16 cellular contexts compared by ENCODE assay signal in the genomic region with DNA sequence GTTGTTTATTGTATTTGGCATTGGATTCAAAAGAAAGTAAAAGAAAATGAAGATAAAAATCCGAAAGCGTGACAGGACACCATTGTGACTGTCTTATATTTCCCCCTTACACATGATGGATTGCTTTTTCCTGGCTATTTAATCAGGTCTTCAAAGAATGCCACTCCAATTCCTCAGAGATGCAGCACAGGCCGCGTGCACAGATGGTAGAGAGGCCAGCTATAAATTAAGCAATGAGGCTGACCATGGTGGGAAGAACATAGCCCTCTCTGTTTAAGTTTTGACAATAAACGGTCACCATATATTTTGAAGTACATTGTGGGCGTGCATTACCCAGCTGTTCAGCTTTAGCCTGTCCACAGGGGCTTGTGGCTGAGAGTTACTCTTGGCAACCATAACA.
DNase-seq lines count a peak whose midpoint lies in the region; ATAC-seq and TF ChIP-seq lines count a peak whose summit lies in the region.
"Had no signal": no experiment of that assay in that cellular context is flagged by ENCODE, and none has a peak within 500 bp of the region (broad histone marks: within the 10 kb centered on the region; RNA-seq: fewer than 3 reads in every experiment).

No MANE protein-coding gene starts in this region.

- CTCF ChIA-PET in OCI-LY7 (lab: Charles Lee; ENCODE audit: unreplicated experiment) = no interaction called here

- H3K4me1 Mint-ChIP-seq in neural progenitor cell = peaks cover 21% of the 10 kb centered on the region
- H3K4me1 Mint-ChIP-seq in naive thymus-derived CD8-positive, alpha-beta T cell = no peaks in the 10 kb centered on the region
- H3K4me1 Mint-ChIP-seq: T-helper 17 cell had no signal

- H3K9me3 ChIP-seq in SJCRH30 (replicated peaks) = no peaks in the 10 kb centered on the region
- H3K9me3 ChIP-seq in neural progenitor cell (ENCODE audit: low read depth) = no peaks in the 10 kb centered on the region
- H3K9me3 ChIP-seq in OCI-LY7 (ENCODE audit: low read length) = no peaks in the 10 kb centered on the region
- H3K9me3 ChIP-seq: BLaER1 treated with 17β-estradiol and CSF1 and Interleukin-3, amounts not matched to agents 10 nM and 100 nM had no signal

- H3K79me2 ChIP-seq in neural progenitor cell (ENCODE audit: low read depth) (no peaks in the 10 kb centered on the region), OCI-LY7 (ENCODE audit: insufficient read depth, low read depth, low read length) (no peaks in the 10 kb centered on the region)

- H4K20me1 ChIP-seq in neural progenitor cell (ENCODE audit: low read depth) = no peaks in the 10 kb centered on the region
- no peaks in the 10 kb centered on the region for H4K20me1 ChIP-seq in OCI-LY7 (ENCODE audit: insufficient read depth, low read length)
- H4K20me1 ChIP-seq: BLaER1 treated with 17β-estradiol and CSF1 and Interleukin-3, amounts not matched to agents 10 nM and 100 nM had no signal

- H3K4me1 ChIP-seq in SJCRH30 (0 out of 2 replicates have a peak, but pooled peaks cover 4% of the 10 kb centered on the region), neural progenitor cell (no peaks in the 10 kb centered on the region), OCI-LY7 (ENCODE audit: insufficient read depth, low read length, poor library complexity, severe bottlenecking) (no peaks in the 10 kb centered on the region)

- no peaks in the 10 kb centered on the region for H3K9me2 ChIP-seq in OCI-LY7 (ENCODE audit: insufficient read depth, low read length)

- DNase-seq in NCI-H1092 (lab: John Stamatoyannopoulos, UW) (peak; percentile 65), NCI-H187 (lab: John Stamatoyannopoulos, UW) (peak; percentile 53 to 70), SJCRH30 (peak; percentile 30 to 58), neural progenitor cell (ENCODE audit: low spot score) (no peak), OCI-LY7 (ENCODE audit: low spot score) (no peak), MV-4-11 (lab: John Stamatoyannopoulos, UW) (no peak)
- no peak for DNase-seq in naive thymus-derived CD8-positive, alpha-beta T cell
- no peak for DNase-seq in stimulated activated naive CD8-positive, alpha-beta T cell treated with anti-CD3 and anti-CD28 coated beads, Interleukin-15, Interleukin-2, amounts not matched to agents 100 U/mL and 50 U/mL, for 24 hours
- DNase-seq: H7; MM.1S; NCI-H1436; NCI-H2107; NK-92 treated with Interleukin-12 subunit alpha and Interleukin-12 subunit beta, amount 100 ng/mL, for 24 hours; PC-3; T-helper 17 cell had no signal

- H3K4me2 ChIP-seq in neural progenitor cell (no peak overlapping the region), OCI-LY7 (ENCODE audit: low read length) (no peak overlapping the region)
- H3K4me2 ChIP-seq: BLaER1 treated with 17β-estradiol and CSF1 and Interleukin-3, amounts not matched to agents 10 nM and 100 nM had no signal

- H3K27me3 ChIP-seq in SJCRH30 (no peaks in the 10 kb centered on the region), neural progenitor cell (no peaks in the 10 kb centered on the region)
- H3K27me3 ChIP-seq: BLaER1 treated with 17β-estradiol and CSF1 and Interleukin-3, amounts not matched to agents 10 nM and 100 nM had no signal

- no peak overlapping the region for H2AFZ ChIP-seq in neural progenitor cell (replicated peaks)
- no peak overlapping the region for H2AFZ ChIP-seq in OCI-LY7 (ENCODE audit: low read length)

- peaks cover 2% of the 10 kb centered on the region for H3K36me3 Mint-ChIP-seq in neural progenitor cell
- peaks cover 0 to 6% (median 0%) of the 10 kb centered on the region in 3 donors for H3K36me3 Mint-ChIP-seq in naive thymus-derived CD8-positive, alpha-beta T cell

- POLR2A ChIA-PET in naive thymus-derived CD8-positive, alpha-beta T cell (lab: Charles Lee) = no interaction called here
- POLR2A ChIA-PET in OCI-LY7 (lab: Charles Lee) = no interaction called here

- H3K36me3 ChIP-seq in SJCRH30 (no peaks in the 10 kb centered on the region), neural progenitor cell (no peaks in the 10 kb centered on the region), OCI-LY7 (ENCODE audit: insufficient read depth, low read length) (no peaks in the 10 kb centered on the region)
- H3K36me3 ChIP-seq: BLaER1 treated with 17β-estradiol and CSF1 and Interleukin-3, amounts not matched to agents 10 nM and 100 nM had no signal

- no peaks in the 10 kb centered on the region for H3K27me3 Mint-ChIP-seq in neural progenitor cell (ENCODE audit: insufficient read depth, low read depth)
- H3K27me3 Mint-ChIP-seq in naive thymus-derived CD8-positive, alpha-beta T cell = no peaks in the 10 kb centered on the region
- H3K27me3 Mint-ChIP-seq: T-helper 17 cell had no signal

- no peaks in the 10 kb centered on the region for H3K9me3 Mint-ChIP-seq in neural progenitor cell
- peaks cover 0 to 13% (median 6%) of the 10 kb centered on the region in 9 donors for H3K9me3 Mint-ChIP-seq in naive thymus-derived CD8-positive, alpha-beta T cell

- no TSS peak for BruUV-seq in OCI-LY7 (replicated peaks; lab: Mats Ljungman, UMichigan)

- H3K9ac ChIP-seq in neural progenitor cell = no peak overlapping the region
- H3K9ac ChIP-seq: BLaER1 treated with 17β-estradiol and CSF1 and Interleukin-3, amounts not matched to agents 10 nM and 100 nM had no signal

- no peak for TF ChIP-seq CTCF in neural progenitor cell (IDR thresholded peaks at IDR 0.05)
- TF ChIP-seq CTCF in OCI-LY7 (conservative IDR thresholded peaks at IDR 0.05; ENCODE audit: low read length) = no peak

- H3K4me3 ChIP-seq in SJCRH30 (no peak overlapping the region), neural progenitor cell (no peak overlapping the region), OCI-LY7 (ENCODE audit: low read depth, low read length, poor library complexity, severe bottlenecking) (no peak overlapping the region)
- H3K4me3 ChIP-seq: BLaER1 treated with 17β-estradiol and CSF1 and Interleukin-3, amounts not matched to agents 10 nM and 100 nM had no signal

- intact Hi-C loops in OCI-LY7 (cut with micrococcal nuclease; ENCODE audit: unreplicated experiment) = no loop called here

- no peak for ATAC-seq in naive thymus-derived CD8-positive, alpha-beta T cell
- no peak for ATAC-seq in stimulated activated naive CD8-positive, alpha-beta T cell treated with anti-CD3 and anti-CD28 coated beads, Interleukin-15, Interleukin-2, amounts not matched to agents 100 U/mL and 50 U/mL, for 24 hours
- ATAC-seq: PC-3, T-helper 17 cell had no signal

- peak overlapping the region; percentile 43 for H3K27ac Mint-ChIP-seq in neural progenitor cell
- no peak overlapping the region for H3K27ac Mint-ChIP-seq in naive thymus-derived CD8-positive, alpha-beta T cell
- H3K27ac Mint-ChIP-seq: T-helper 17 cell had no signal

- H3K4me3 Mint-ChIP-seq in neural progenitor cell = no peak overlapping the region
- H3K4me3 Mint-ChIP-seq in naive thymus-derived CD8-positive, alpha-beta T cell = no peak overlapping the region
- H3K4me3 Mint-ChIP-seq: T-helper 17 cell had no signal

- H3K27ac ChIP-seq in SJCRH30 (no peak overlapping the region), neural progenitor cell (no peak overlapping the region), OCI-LY7 (ENCODE audit: low read depth, low read length, poor library complexity, severe bottlenecking) (no peak overlapping the region)
- H3K27ac ChIP-seq: BLaER1 treated with 17β-estradiol and CSF1 and Interleukin-3, amounts not matched to agents 10 nM and 100 nM had no signal

- no peaks in the 10 kb centered on the region for H3F3A ChIP-seq in neural progenitor cell (ENCODE audit: low read depth)

Comparison
In these comparisons a context has a peak if more than half of its experiments do, and no peak if none do; other contexts are left out.
1. DNase-seq: peak in NCI-H1092 (single experiment), NCI-H187 (2 of 2) and SJCRH30 (2 of 2); none in neural progenitor cell (single experiment), naive thymus-derived CD8-positive, alpha-beta T cell (0 of 10), OCI-LY7 (single experiment), MV-4-11 (single experiment) and stimulated activated naive CD8-positive, alpha-beta T cell treated with anti-CD3 and anti-CD28 coated beads, Interleukin-15, Interleukin-2, amounts not matched to agents 100 U/mL and 50 U/mL, for 24 hours (single experiment).